ENCODE assay signal across 21 cellular contexts in genomic region chr14:101084436-101084826, GRCh38.
"Had no signal": no experiment of that assay in that cellular context is flagged by ENCODE, and none has a peak within 500 bp of the region (broad histone marks: within the 10 kb centered on the region; RNA-seq: fewer than 3 reads in every experiment).

No MANE protein-coding gene starts in this region.

- H3K4me2 ChIP-seq: smooth muscle cell had no signal

- DNase-seq: cortex of kidney; effector memory CD8-positive, alpha-beta T cell; erythroblast; hypothalamus; immature natural killer cell; kidney glomerular epithelial cell; left ventricle myocardium superior; lower lobe of right lung; occipital lobe; stimulated activated CD4-positive, alpha-beta T cell treated with anti-CD3 and anti-CD28 coated beads, Interleukin-12 subunit alpha, Interleukin-12 subunit beta, amount 100 ng/mL, for 4 hours; stimulated activated CD4-positive, alpha-beta T cell treated with anti-CD3 and anti-CD28 coated beads, Interleukin-1b, Interleukin-23, amount 100 ng/mL, for 48 hours; stimulated activated CD4-positive, alpha-beta T cell treated with anti-CD3 and anti-CD28 coated beads, Interleukin-4, amount 100 ng/mL, for 1 hour; stimulated activated naive CD4-positive, alpha-beta T cell; stimulated activated naive CD8-positive, alpha-beta T cell treated with anti-CD3 and anti-CD28 coated beads, Interleukin-15, amount 100 ng/mL, for 72 hours had no signal

- H3K27ac ChIP-seq: lower lobe of right lung, pancreas, tibial artery had no signal

- ATAC-seq: effector memory CD8-positive, alpha-beta T cell; left ventricle myocardium superior; natural killer cell; pancreas; sciatic nerve; stimulated activated naive CD8-positive, alpha-beta T cell treated with anti-CD3 and anti-CD28 coated beads, Interleukin-15, amount 100 ng/mL, for 72 hours had no signal

- H3K4me1 ChIP-seq: lower lobe of right lung, pancreas, tibial artery had no signal

- H3K27ac Mint-ChIP-seq: effector memory CD8-positive, alpha-beta T cell; immature natural killer cell; natural killer cell; progenitor cell of endocrine pancreas; stimulated activated naive CD8-positive, alpha-beta T cell treated with anti-CD3 and anti-CD28 coated beads, Interleukin-15, amount 100 ng/mL, for 72 hours; type B pancreatic cell had no signal

- H3K9me3 ChIP-seq: lower lobe of right lung, pancreas, tibial artery had no signal

- H3K36me3 ChIP-seq: lower lobe of right lung, pancreas, tibial artery had no signal

- H3K4me3 Mint-ChIP-seq: effector memory CD8-positive, alpha-beta T cell; immature natural killer cell; natural killer cell; stimulated activated naive CD8-positive, alpha-beta T cell treated with anti-CD3 and anti-CD28 coated beads, Interleukin-15, amount 100 ng/mL, for 72 hours; type B pancreatic cell had no signal

- H3K4me1 Mint-ChIP-seq: immature natural killer cell; natural killer cell; stimulated activated naive CD8-positive, alpha-beta T cell treated with anti-CD3 and anti-CD28 coated beads, Interleukin-15, amount 100 ng/mL, for 72 hours had no signal

- H3K9me3 Mint-ChIP-seq: effector memory CD8-positive, alpha-beta T cell; immature natural killer cell; stimulated activated naive CD8-positive, alpha-beta T cell treated with anti-CD3 and anti-CD28 coated beads, Interleukin-15, amount 100 ng/mL, for 72 hours; type B pancreatic cell had no signal

- H3K27me3 ChIP-seq: pancreas, tibial artery had no signal

- H3K36me3 Mint-ChIP-seq: immature natural killer cell, natural killer cell, type B pancreatic cell had no signal

- H3K4me3 ChIP-seq: lower lobe of right lung, pancreas, smooth muscle cell, tibial artery had no signal
